In genomic region chr13:79966502-79966901, GRCh38 we compare ENCODE assay signal across 17 cellular contexts.
DNase-seq lines count a peak whose midpoint lies in the region; ATAC-seq, FAIRE-seq and TF ChIP-seq lines count a peak whose summit lies in the region.
"Had no signal": no experiment of that assay in that cellular context is flagged by ENCODE, and none has a peak within 500 bp of the region (broad histone marks: within the 10 kb centered on the region; RNA-seq: fewer than 3 reads in every experiment).

No MANE protein-coding gene starts in this region.

- WGBS in HUES64: 4% methylated on average over 2 of the region's 2 CpGs

- BruUV-seq in A673 (replicated peaks; lab: Mats Ljungman, UMichigan): no TSS peak

- DNase-seq in A673 (ENCODE audit: low spot score): peak; percentile 18
- peak; percentile 6 for DNase-seq in dedifferentiated amniotic fluid mesenchymal stem cell (ENCODE audit: extremely low spot score)
- no peak for DNase-seq in urothelium cell line (ENCODE audit: low spot score)
- no peak for DNase-seq in GM12891 (ENCODE audit: insufficient read length, low spot score)
- DNase-seq in stimulated activated CD4-positive, alpha-beta T cell treated with anti-CD3 and anti-CD28 coated beads, Interleukin-4, amount 100 ng/mL, for 1 hour: no peak
- DNase-seq: brain microvascular endothelial cell; dorsolateral prefrontal cortex; hypothalamus; MG63; NCI-H1694; nephron progenitor cell; stimulated activated naive CD4-positive, alpha-beta T cell had no signal

- TF ChIP-seq CTCF in A673 (conservative IDR thresholded peaks at IDR 0.05; ENCODE audit: low read depth, low read length): no peak

- H3K9ac ChIP-seq in HUES64 (ENCODE audit: low read depth, low read length): peak overlapping the region; percentile 32; the same call in 1 of the 2 replicates
- 0 out of 2 replicates have a peak overlapping the region, but pooled peaks have one; percentile 7 for H3K9ac ChIP-seq in iPS-20b (ENCODE audit: low read depth, low read length)

- H3K4me3 ChIP-seq in A673 (ENCODE audit: low read depth, low read length, poor library complexity, severe bottlenecking): no peak overlapping the region
- H3K4me3 ChIP-seq in HUES64 (ENCODE audit: low read length): no peak overlapping the region
- no peak overlapping the region for H3K4me3 ChIP-seq in iPS-20b (ENCODE audit: low read length)
- H3K4me3 ChIP-seq: dorsolateral prefrontal cortex, MG63 had no signal

- ATAC-seq in GM21619 (IDR thresholded peaks at IDR 0.05; ENCODE audit: unreplicated experiment): no peak
- ATAC-seq: HCT116 had no signal

- no peaks in the 10 kb centered on the region for H3K9me3 ChIP-seq in A673 (ENCODE audit: low read depth, low read length, poor library complexity, severe bottlenecking)
- H3K9me3 ChIP-seq in HUES64 (ENCODE audit: insufficient read depth, low read depth, low read length): peaks cover 7% of the 10 kb centered on the region; the same call in 1 of the 2 replicates
- peaks cover 7% of the 10 kb centered on the region; the same call in 1 of the 2 replicates for H3K9me3 ChIP-seq in iPS-20b (ENCODE audit: insufficient read depth, low read depth, low read length)
- H3K9me3 ChIP-seq: MG63 had no signal

- no peak for TF ChIP-seq POLR2A in GM12891 (IDR thresholded peaks at IDR 0.05; ENCODE audit: low read depth, low read length)

- intact Hi-C loops in A673 (cut with micrococcal nuclease; ENCODE audit: unreplicated experiment): no loop called here

- no peak for FAIRE-seq in urothelium cell line (lab: Jason Lieb, UNC)
- FAIRE-seq in GM12891 (lab: Jason Lieb, UNC): no peak
- FAIRE-seq: A204.1 had no signal

- H3K36me3 ChIP-seq in A673 (ENCODE audit: insufficient read depth, low read length, poor library complexity, severe bottlenecking) (no peaks in the 10 kb centered on the region), HUES64 (ENCODE audit: insufficient read depth, low read length) (no peaks in the 10 kb centered on the region), iPS-20b (ENCODE audit: insufficient read depth, low read depth, low read length) (no peaks in the 10 kb centered on the region)
- H3K36me3 ChIP-seq: brain microvascular endothelial cell, MG63 had no signal

- CTCF ChIA-PET in A673 (lab: Charles Lee): no interaction called here

- H3K27ac ChIP-seq in A673 (ENCODE audit: low read depth, low read length, poor library complexity, severe bottlenecking) (peak overlapping the region; percentile 13), HUES64 (ENCODE audit: low read depth, low read length) (peak overlapping the region; percentile 89), iPS-20b (ENCODE audit: low read length) (no peak overlapping the region)
- H3K27ac ChIP-seq: brain microvascular endothelial cell, dorsolateral prefrontal cortex had no signal

- POLR2A ChIA-PET in A673 (lab: Charles Lee; ENCODE audit: low non-redundant PET): no interaction called here

- H3K27me3 ChIP-seq in A673 (replicated peaks; ENCODE audit: insufficient read depth, low read depth, low read length, poor library complexity) (no peaks in the 10 kb centered on the region), HUES64 (ENCODE audit: insufficient read depth, low read length) (peaks cover 7% of the 10 kb centered on the region), iPS-20b (ENCODE audit: insufficient read depth, low read length) (no peaks in the 10 kb centered on the region; the same call in 1 of the 2 replicates)
- H3K27me3 ChIP-seq: brain microvascular endothelial cell, dorsolateral prefrontal cortex, MG63 had no signal

- no peaks in the 10 kb centered on the region for H3K4me1 ChIP-seq in A673 (ENCODE audit: insufficient read depth, low read length, poor library complexity, severe bottlenecking)
- H3K4me1 ChIP-seq in HUES64 (ENCODE audit: insufficient read depth, low read length): peaks cover 17% of the 10 kb centered on the region
- peaks cover 12% of the 10 kb centered on the region for H3K4me1 ChIP-seq in iPS-20b (ENCODE audit: insufficient read depth, low read length)

TF ChIP-seq in GM12891, 5 proteins besides CTCF, POLR2A, EP300 and RAD21:
- no peak for TF ChIP-seq POLR2AphosphoS5 (IDR thresholded peaks at IDR 0.05; ENCODE audit: low read depth, low read length)
- no peak for TF ChIP-seq PAX5 (IDR thresholded peaks at IDR 0.05; ENCODE audit: insufficient read depth, low read length, severe bottlenecking)
- no peak for TF ChIP-seq TAF1 (IDR thresholded peaks at IDR 0.05; ENCODE audit: low read depth, low read length)
- TF ChIP-seq SPI1 (IDR thresholded peaks at IDR 0.05; ENCODE audit: low read depth, low read length): no peak
- TF ChIP-seq POU2F2 (IDR thresholded peaks at IDR 0.05; ENCODE audit: low read depth, low read length): no peak

Comparison
In these comparisons a context has a peak if more than half of its experiments do, and no peak if none do; other contexts are left out.
1. DNase-seq: peak in A673 (single experiment) and dedifferentiated amniotic fluid mesenchymal stem cell (single experiment); none in urothelium cell line (single experiment), GM12891 (single experiment) and stimulated activated CD4-positive, alpha-beta T cell treated with anti-CD3 and anti-CD28 coated beads, Interleukin-4, amount 100 ng/mL, for 1 hour (single experiment).